ENCODE assay signal across 22 cellular contexts in the genomic region with DNA sequence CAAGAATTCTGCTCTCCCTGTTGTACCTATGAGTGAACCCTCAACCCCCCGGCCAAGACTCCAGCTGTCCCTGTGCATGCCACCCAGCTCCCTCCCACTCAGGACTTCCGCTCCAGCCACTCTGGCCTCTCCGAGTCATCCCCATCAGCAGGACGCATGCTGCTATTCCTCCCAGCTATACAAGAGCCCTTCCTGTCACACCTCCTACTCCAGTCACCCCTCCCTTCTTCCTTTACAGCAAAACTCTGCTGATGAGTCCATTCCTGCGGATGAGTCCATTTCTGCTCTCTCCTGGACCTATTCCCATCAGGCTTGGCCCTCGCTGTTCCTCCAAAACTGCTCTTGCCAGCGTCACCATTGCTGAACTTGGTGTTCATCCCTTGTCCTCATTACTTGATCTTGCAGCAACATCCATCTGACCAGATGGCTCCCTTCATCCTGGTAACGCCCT. TPM values are rescaled to one million over a fixed set of nuclear protein-coding genes. Genes with fewer than 3 reads are reported as not detected.
DNase-seq lines count a peak whose midpoint lies in the region; ATAC-seq and TF ChIP-seq lines count a peak whose summit lies in the region.
"Had no signal": no experiment of that assay in that cellular context is flagged by ENCODE, and none has a peak within 500 bp of the region (broad histone marks: within the 10 kb centered on the region; RNA-seq: fewer than 3 reads in every experiment).

No MANE protein-coding gene starts in this region.

- H3K36me3 ChIP-seq in right atrium auricular region = no peaks in the 10 kb centered on the region
- H3K36me3 ChIP-seq in fibroblast of lung (ENCODE audit: control insufficient read depth, insufficient read depth, low read length) = no peaks in the 10 kb centered on the region
- H3K36me3 ChIP-seq: cardiac muscle cell, neural progenitor cell had no signal

- H2AFZ ChIP-seq in fibroblast of lung (ENCODE audit: low read length) = peak overlapping the region; percentile 4
- H2AFZ ChIP-seq: neural progenitor cell had no signal

- no peaks in the 10 kb centered on the region for H3K36me3 Mint-ChIP-seq in T-helper 17 cell (ENCODE audit: low read depth)
- no peaks in the 10 kb centered on the region for H3K36me3 Mint-ChIP-seq in progenitor cell of endocrine pancreas (ENCODE audit: insufficient read depth)
- H3K36me3 Mint-ChIP-seq in activated CD4-positive, alpha-beta T cell treated with anti-CD3 and anti-CD28 coated beads, Interleukin-2, amount 10 ng/mL, durations not matched to agents 7 days and 5 days (ENCODE audit: low read depth) = no peaks in the 10 kb centered on the region
- H3K36me3 Mint-ChIP-seq: CD4-positive, CD25-positive, alpha-beta regulatory T cell; mesothelial cell of epicardium; neural progenitor cell had no signal

- DNase-seq in Right ventricle myocardium superior (peak; percentile 26), right atrium auricular region (ENCODE audit: low spot score) (no peak), T-helper 17 cell (no peak), fibroblast of lung (ENCODE audit: low read depth in 2 of 2) (no peak), NCI-H82 (lab: John Stamatoyannopoulos, UW) (no peak), progenitor cell of endocrine pancreas (ENCODE audit: low spot score, unreplicated experiment) (no peak)
- DNase-seq in activated CD4-positive, alpha-beta T cell treated with anti-CD3 and anti-CD28 coated beads, Interleukin-2, amount 10 ng/mL, durations not matched to agents 7 days and 5 days = no peak
- DNase-seq: ACHN; activated CD4-positive, alpha-beta memory T cell treated with anti-CD3 and anti-CD28 coated beads, Interleukin-2, amount 10 ng/mL, durations not matched to agents 7 days and 5 days; activated T-cell treated with anti-CD3 and anti-CD28 coated beads, Interleukin-2, amount 50 U/mL, for 4 hours; CD4-positive, CD25-positive, alpha-beta regulatory T cell; DMS79 treated with DMSO at 0.1 percent for 48 hours; effector CD4-positive, alpha-beta T cell; hypothalamus; kidney glomerular epithelial cell; NCI-H2081; NCI-H524; stimulated activated CD4-positive, alpha-beta T cell treated with anti-CD3 and anti-CD28 coated beads, Interleukin-1b, Interleukin-23, amount 100 ng/mL, for 48 hours had no signal

- H3K9me3 Mint-ChIP-seq in progenitor cell of endocrine pancreas (ENCODE audit: low read depth) = no peaks in the 10 kb centered on the region
- no peaks in the 10 kb centered on the region for H3K9me3 Mint-ChIP-seq in activated CD4-positive, alpha-beta T cell treated with anti-CD3 and anti-CD28 coated beads, Interleukin-2, amount 10 ng/mL, durations not matched to agents 7 days and 5 days
- H3K9me3 Mint-ChIP-seq: activated CD4-positive, alpha-beta memory T cell treated with anti-CD3 and anti-CD28 coated beads, Interleukin-2, amount 10 ng/mL, durations not matched to agents 7 days and 5 days; activated T-cell treated with anti-CD3 and anti-CD28 coated beads, Interleukin-2, amount 50 U/mL, for 4 hours; CD4-positive, CD25-positive, alpha-beta regulatory T cell; mesothelial cell of epicardium; neural progenitor cell had no signal

- intact Hi-C loops in Right ventricle myocardium superior (cut with DNase I) = no loop called here

- H3K9me3 ChIP-seq in right atrium auricular region = no peaks in the 10 kb centered on the region
- no peaks in the 10 kb centered on the region for H3K9me3 ChIP-seq in T-helper 17 cell (ENCODE audit: control insufficient read depth, low read length, poor library complexity, severe bottlenecking)
- no peaks in the 10 kb centered on the region for H3K9me3 ChIP-seq in fibroblast of lung (ENCODE audit: control insufficient read depth, insufficient read depth, low read depth, low read length)

- TF ChIP-seq CTCF in right atrium auricular region (IDR thresholded peaks at IDR 0.05) (no peak), fibroblast of lung (conservative IDR thresholded peaks at IDR 0.05 in 1 of 2, IDR thresholded peaks at IDR 0.05 in 1 of 2; ENCODE audit: low read depth in 1 of 2, low read length in 2 of 2) (no peak), progenitor cell of endocrine pancreas (IDR thresholded peaks at IDR 0.05; ENCODE audit: unreplicated experiment) (no peak)

- no peak overlapping the region for H3K4me2 ChIP-seq in fibroblast of lung (ENCODE audit: extremely low read depth, insufficient read depth, low read length)
- H3K4me2 ChIP-seq: neural progenitor cell had no signal

- ATAC-seq in Right ventricle myocardium superior (ENCODE audit: poor library complexity) (no peak), T-helper 17 cell (no peak), HG03520 (IDR thresholded peaks at IDR 0.05; ENCODE audit: unreplicated experiment) (no peak)
- ATAC-seq: activated T-cell treated with anti-CD3 and anti-CD28 coated beads, Interleukin-2, amount 50 U/mL, for 4 hours had no signal

- H3K27ac ChIP-seq in right atrium auricular region (no peak overlapping the region), fibroblast of lung (ENCODE audit: insufficient read depth, low read length) (no peak overlapping the region)
- H3K27ac ChIP-seq: cardiac muscle cell, neural progenitor cell had no signal

- no peaks in the 10 kb centered on the region for H4K20me1 ChIP-seq in fibroblast of lung (ENCODE audit: control insufficient read depth, extremely low read depth, insufficient read depth, low read length)

- H3K9ac ChIP-seq in fibroblast of lung (ENCODE audit: insufficient read depth, low read length) = no peak overlapping the region
- H3K9ac ChIP-seq: neural progenitor cell had no signal

- CTCF ChIA-PET in activated CD4-positive, alpha-beta T cell treated with anti-CD3 and anti-CD28 coated beads, Interleukin-2, amount 10 ng/mL, durations not matched to agents 7 days and 5 days (lab: Charles Lee) = interaction anchor here (1.1 kb wide), 1 partner anchor 20 kb away, joined by 3 read pairs; no protein-coding TSS in a partner anchor

- H3K4me3 ChIP-seq in right atrium auricular region = no peak overlapping the region
- H3K4me3 ChIP-seq in fibroblast of lung (replicated peaks in 1 of 4; ENCODE audit: control extremely low read depth in 1 of 4, insufficient read depth in 1 of 4, low read depth in 3 of 4, low read length in 4 of 4) = no peak overlapping the region
- H3K4me3 ChIP-seq: cardiac muscle cell, neural progenitor cell had no signal

- H3K27me3 Mint-ChIP-seq in T-helper 17 cell (peaks cover 4% of the 10 kb centered on the region), progenitor cell of endocrine pancreas (peaks cover 16% of the 10 kb centered on the region)
- H3K27me3 Mint-ChIP-seq in activated CD4-positive, alpha-beta T cell treated with anti-CD3 and anti-CD28 coated beads, Interleukin-2, amount 10 ng/mL, durations not matched to agents 7 days and 5 days = peaks cover 7% of the 10 kb centered on the region

- H3K79me2 ChIP-seq in fibroblast of lung (ENCODE audit: control insufficient read depth, insufficient read depth, low read length) = no peaks in the 10 kb centered on the region

- POLR2A ChIA-PET in activated CD4-positive, alpha-beta T cell treated with anti-CD3 and anti-CD28 coated beads, Interleukin-2, amount 10 ng/mL, durations not matched to agents 7 days and 5 days (lab: Charles Lee) = no interaction called here

- H3K4me3 Mint-ChIP-seq in T-helper 17 cell (no peak overlapping the region), progenitor cell of endocrine pancreas (ENCODE audit: low read depth) (no peak overlapping the region)
- no peak overlapping the region for H3K4me3 Mint-ChIP-seq in activated CD4-positive, alpha-beta T cell treated with anti-CD3 and anti-CD28 coated beads, Interleukin-2, amount 10 ng/mL, durations not matched to agents 7 days and 5 days
- H3K4me3 Mint-ChIP-seq: activated CD4-positive, alpha-beta memory T cell treated with anti-CD3 and anti-CD28 coated beads, Interleukin-2, amount 10 ng/mL, durations not matched to agents 7 days and 5 days; activated T-cell treated with anti-CD3 and anti-CD28 coated beads, Interleukin-2, amount 50 U/mL, for 4 hours; mesothelial cell of epicardium; neural progenitor cell had no signal

- no peaks in the 10 kb centered on the region for H3K27me3 ChIP-seq in right atrium auricular region
- H3K27me3 ChIP-seq in fibroblast of lung (ENCODE audit: control insufficient read depth, insufficient read depth, low read length) = no peaks in the 10 kb centered on the region

- peaks cover 25% of the 10 kb centered on the region for H3K4me1 Mint-ChIP-seq in T-helper 17 cell
- peaks cover 10% of the 10 kb centered on the region for H3K4me1 Mint-ChIP-seq in progenitor cell of endocrine pancreas (ENCODE audit: low read depth)
- H3K4me1 Mint-ChIP-seq in activated CD4-positive, alpha-beta T cell treated with anti-CD3 and anti-CD28 coated beads, Interleukin-2, amount 10 ng/mL, durations not matched to agents 7 days and 5 days = peaks cover 25% of the 10 kb centered on the region

- H3K27ac Mint-ChIP-seq in T-helper 17 cell (peak overlapping the region; percentile 39), progenitor cell of endocrine pancreas (no peak overlapping the region)
- H3K27ac Mint-ChIP-seq in activated CD4-positive, alpha-beta T cell treated with anti-CD3 and anti-CD28 coated beads, Interleukin-2, amount 10 ng/mL, durations not matched to agents 7 days and 5 days = no peak overlapping the region
- H3K27ac Mint-ChIP-seq: activated CD4-positive, alpha-beta memory T cell treated with anti-CD3 and anti-CD28 coated beads, Interleukin-2, amount 10 ng/mL, durations not matched to agents 7 days and 5 days; mesothelial cell of epicardium; neural progenitor cell had no signal

- peaks cover 0 to 17% of the 10 kb centered on the region in 2 donors for H3K4me1 ChIP-seq in right atrium auricular region
- peaks cover 3% of the 10 kb centered on the region for H3K4me1 ChIP-seq in fibroblast of lung (ENCODE audit: control insufficient read depth, extremely low read depth, insufficient read depth, low read length)

RNA-seq across cellular contexts. Expression of a gene that starts 42.2 kb away (rescaled TPM):
- 271 TPM for total RNA-seq in Right ventricle myocardium superior
- 100 to 1,000 TPM; 244 to 279 TPM for total RNA-seq in right atrium auricular region
- 100 to 1,000 TPM; 318 to 496 TPM for total RNA-seq in T-helper 17 cell
- 86.2 and 105 TPM in 2 replicates for total RNA-seq in fibroblast of lung
- polyA plus RNA-seq in fibroblast of lung = 285 and 312 TPM in 2 replicates
- polyA plus RNA-seq in fibroblast of lung (2012) = 315 and 365 TPM in 2 replicates
- 0.37 and 8.7 TPM in 2 replicates for polyA minus RNA-seq in fibroblast of lung (ENCODE audit: low replicate concordance)
- total RNA-seq in progenitor cell of endocrine pancreas = 1,238 and 1,313 TPM in 2 replicates
- total RNA-seq in activated CD4-positive, alpha-beta T cell treated with anti-CD3 and anti-CD28 coated beads, Interleukin-2, amount 10 ng/mL, durations not matched to agents 7 days and 5 days = 100 to 1,000 TPM; 651 to 657 TPM
